ENCODE assay signal across 8 cellular contexts in the genomic region with DNA sequence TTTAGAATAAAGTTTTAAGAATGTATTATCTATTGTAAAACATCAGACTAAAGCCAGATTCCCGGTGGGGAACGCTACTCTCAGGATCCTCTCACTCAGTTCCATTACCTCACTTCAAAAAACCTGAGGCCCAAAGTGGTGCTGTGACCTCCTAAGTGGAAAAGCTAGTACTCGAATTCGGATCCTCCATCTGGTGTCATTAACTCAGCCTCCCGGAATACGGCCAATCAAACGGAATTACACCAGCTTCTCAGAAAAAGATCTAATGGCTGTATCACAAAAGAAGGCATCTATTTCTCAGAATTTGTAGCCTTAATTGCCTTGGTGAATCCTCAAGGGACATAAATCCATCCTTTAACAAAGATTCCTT. TPM values are rescaled to one million over a fixed set of nuclear protein-coding genes. Genes with fewer than 3 reads are reported as not detected.
DNase-seq lines count a peak whose midpoint lies in the region; ATAC-seq and TF ChIP-seq lines count a peak whose summit lies in the region.

No MANE protein-coding gene starts in this region.

- no peaks in the 10 kb centered on the region for H3K27me3 Mint-ChIP-seq in Calu3 (ENCODE audit: unreplicated experiment)

- BruUV-seq in Calu3 (replicated peaks; lab: Mats Ljungman, UMichigan), result no TSS peak

- no peaks in the 10 kb centered on the region for H3K36me3 ChIP-seq in ascending aorta
- no peaks in the 10 kb centered on the region for H3K36me3 ChIP-seq in left lung
- H3K36me3 ChIP-seq in testis (ENCODE audit: low read depth, missing control alignments), result no peaks in the 10 kb centered on the region

- H3K4me1 Mint-ChIP-seq in Calu3 (ENCODE audit: low read depth, unreplicated experiment), result peaks cover 25% of the 10 kb centered on the region

- H3K4me3 Mint-ChIP-seq in Calu3 (ENCODE audit: low read depth, unreplicated experiment), result peak overlapping the region; percentile 97

- CTCF ChIA-PET in Calu3 (lab: Charles Lee), result interaction anchor here (0.7 to 2.0 kb wide), 8 partner anchors 12 to 919 kb away, joined by 3 to 8 read pairs (median 4); a partner anchor contains a TSS

- 2 to 3% methylated on average over 7 of the region's 7 CpGs for WGBS in testis, 2 donors

- H3K9me3 ChIP-seq in ascending aorta (no peaks in the 10 kb centered on the region), left lung (no peaks in the 10 kb centered on the region), testis (no peaks in the 10 kb centered on the region)

- no peak for ATAC-seq in left lung
- no peak for ATAC-seq in GM18858 (IDR thresholded peaks at IDR 0.05; ENCODE audit: unreplicated experiment)
- ATAC-seq in GM19328 (IDR thresholded peaks at IDR 0.05; ENCODE audit: unreplicated experiment), result no peak

- H3K36me3 Mint-ChIP-seq in Calu3 (ENCODE audit: insufficient read depth, unreplicated experiment), result peaks cover 27% of the 10 kb centered on the region

- H3K9me3 Mint-ChIP-seq in Calu3 (ENCODE audit: low read depth, unreplicated experiment), result no peaks in the 10 kb centered on the region

- H3K4me1 ChIP-seq in ascending aorta (peaks cover 0 to 19% of the 10 kb centered on the region in 2 donors), left lung (peaks cover 15 to 41% of the 10 kb centered on the region in 2 donors), testis (peaks cover 17% of the 10 kb centered on the region)

- no peak for TF ChIP-seq POLR2A in testis (IDR thresholded peaks at IDR 0.05)

- H3K27ac ChIP-seq in ascending aorta (peak overlapping the region; percentile 95 to 98), left lung (peak overlapping the region; percentile 93 to 96), testis (peak overlapping the region; percentile 89 to 90)

- intact Hi-C loops in Calu3 (cut with micrococcal nuclease; ENCODE audit: unreplicated experiment), result loop anchor here (10.0 kb wide), 1 partner anchor 404 kb away; no protein-coding TSS in a partner anchor
- intact Hi-C loops in ascending aorta (cut with DNase I), result loop anchor here (1.0 kb wide), 2 partner anchors 63 to 914 kb away; a partner anchor contains a TSS
- intact Hi-C loops in left lung (cut with DNase I), result no loop called here
- intact Hi-C loops in testis (cut with DNase I; ENCODE audit: low total_unique reads), result no loop called here

- TF ChIP-seq CTCF in Calu3 (IDR thresholded peaks at IDR 0.05; ENCODE audit: unreplicated experiment) (no peak), ascending aorta (IDR thresholded peaks at IDR 0.05) (no peak), left lung (IDR thresholded peaks at IDR 0.05) (no peak), testis (IDR thresholded peaks at IDR 0.05) (no peak)

- peak overlapping the region; percentile 80 to 81 for H3K4me3 ChIP-seq in ascending aorta
- peak overlapping the region; percentile 74 to 82 for H3K4me3 ChIP-seq in left lung
- peak overlapping the region; percentile 81 to 96 for H3K4me3 ChIP-seq in testis

- H3K27me3 ChIP-seq in ascending aorta (no peaks in the 10 kb centered on the region), left lung (no peaks in the 10 kb centered on the region), testis (no peaks in the 10 kb centered on the region)

- H3K27ac Mint-ChIP-seq in Calu3 (ENCODE audit: unreplicated experiment), result peak overlapping the region; percentile 89

- DNase-seq in Calu3, result no peak
- DNase-seq in HK-2 (ENCODE audit: unreplicated experiment), result peak; percentile 15
- no peak for DNase-seq in ascending aorta (ENCODE audit: low spot score in 2 of 2)
- no peak for DNase-seq in left lung
- DNase-seq in testis, result peak; percentile 42
- no peak for DNase-seq in NCI-H1092 treated with DMSO at 0.1 percent for 48 hours (lab: John Stamatoyannopoulos, UW)

RNA-seq across cellular contexts. Expression of a gene that starts 0.6 kb away (rescaled TPM):
- total RNA-seq in Calu3 (2022) (14.6 and 16.3 TPM in 2 replicates), ascending aorta (10.7 TPM), left lung (10 to 100 TPM; 12.6 to 12.9 TPM), testis (10 to 100 TPM; 37.2 to 37.9 TPM)
- polyA plus RNA-seq in testis (ENCODE audit: insufficient read depth, low read depth, low replicate concordance), result 26.1 TPM

RNA-seq across cellular contexts. Expression of a gene that starts 1.1 kb away (rescaled TPM):
- total RNA-seq in Calu3 (2022) (65.5 and 66.6 TPM in 2 replicates), ascending aorta (21.2 TPM), left lung (10 to 100 TPM; 34.1 to 41.5 TPM), testis (10 to 100 TPM; 25.6 to 52.8 TPM)
- 23.2 TPM for polyA plus RNA-seq in testis (ENCODE audit: insufficient read depth, low read depth, low replicate concordance)

Comparison
In these comparisons a context has a peak if more than half of its experiments do, and no peak if none do; other contexts are left out.
1. DNase-seq: peak in HK-2 (single experiment) and testis (single experiment); none in Calu3 (single experiment), ascending aorta (0 of 2), left lung (0 of 2) and NCI-H1092 treated with DMSO at 0.1 percent for 48 hours (single experiment).
2. intact Hi-C loops: an anchor here in Calu3 (10.0 kb wide) and ascending aorta (1.0 kb wide); none called in left lung and testis.
3. Peak in every context shown above with its lines, with median percentiles within 50 percentile points of each other: H3K27ac ChIP-seq and H3K4me3 ChIP-seq.